ENCODE assay signal across 22 cellular contexts in genomic region chr3:8839607-8840325, GRCh38.
"Had no signal": no experiment of that assay in that cellular context is flagged by ENCODE, and none has a peak within 500 bp of the region (broad histone marks: within the 10 kb centered on the region; RNA-seq: fewer than 3 reads in every experiment).

No MANE protein-coding gene starts in this region.

- H3K27me3 Mint-ChIP-seq: activated CD4-positive, alpha-beta memory T cell treated with anti-CD3 and anti-CD28 coated beads for 36 hours; activated CD4-positive, alpha-beta T cell treated with anti-CD3 and anti-CD28 coated beads for 36 hours; activated naive CD8-positive, alpha-beta T cell; memory B cell; naive B cell had no signal

- ATAC-seq: activated CD4-positive, alpha-beta T cell treated with anti-CD3 and anti-CD28 coated beads for 36 hours; gastrocnemius medialis; heart left ventricle; left ventricle myocardium superior; mucosa of descending colon; stimulated activated naive CD8-positive, alpha-beta T cell treated with anti-CD3 and anti-CD28 coated beads, Interleukin-15, Interleukin-2, amounts not matched to agents 100 U/mL and 50 U/mL, for 24 hours; WTC11 had no signal

- H3K27ac Mint-ChIP-seq: activated CD4-positive, alpha-beta memory T cell treated with anti-CD3 and anti-CD28 coated beads for 36 hours; activated CD4-positive, alpha-beta T cell treated with anti-CD3 and anti-CD28 coated beads for 36 hours; activated naive CD8-positive, alpha-beta T cell; activated T-helper 1 cell treated with anti-CD3 and anti-CD28 coated beads, Interleukin-12 subunit alpha, Interleukin-12 subunit beta, Interleukin-2, Interleukin-4 antibody, amounts not matched to agents 30 ng/mL and 10 ng/mL and 1 ng/mL, durations not matched to agents 14 hours and 24 hours and 36 hours; memory B cell; naive B cell; WTC11 had no signal

- H3K9me3 Mint-ChIP-seq: activated CD4-positive, alpha-beta memory T cell treated with anti-CD3 and anti-CD28 coated beads for 36 hours; activated T-helper 1 cell treated with anti-CD3 and anti-CD28 coated beads, Interleukin-12 subunit alpha, Interleukin-12 subunit beta, Interleukin-2, Interleukin-4 antibody, amounts not matched to agents 30 ng/mL and 10 ng/mL and 1 ng/mL, durations not matched to agents 14 hours and 24 hours and 36 hours; memory B cell; neural crest cell; WTC11 had no signal

- H3K27ac ChIP-seq: gastrocnemius medialis, heart left ventricle, prostate gland, right atrium auricular region, tibial artery, uterus had no signal

- H3K36me3 Mint-ChIP-seq: activated CD4-positive, alpha-beta memory T cell treated with anti-CD3 and anti-CD28 coated beads for 36 hours; activated naive CD8-positive, alpha-beta T cell; memory B cell; naive B cell; WTC11 had no signal

- H3K4me1 ChIP-seq: gastrocnemius medialis, heart left ventricle, prostate gland, right atrium auricular region, tibial artery, uterus had no signal

- DNase-seq: activated CD4-positive, alpha-beta memory T cell treated with anti-CD3 and anti-CD28 coated beads for 36 hours; activated CD4-positive, alpha-beta T cell treated with anti-CD3 and anti-CD28 coated beads for 36 hours; activated gamma-delta T cell treated with Interleukin-2 at 50 U/mL for 16 hours; activated T-cell treated with anti-CD3 and anti-CD28 coated beads for 4 hours; caudate nucleus; gastrocnemius medialis; heart left ventricle; left ventricle myocardium superior; mucosa of descending colon; naive B cell; stimulated activated CD4-positive, alpha-beta T cell treated with anti-CD3 and anti-CD28 coated beads, Interleukin-2, amount 100 ng/mL, for 24 hours; stimulated activated naive CD8-positive, alpha-beta T cell treated with anti-CD3 and anti-CD28 coated beads, Interleukin-15, Interleukin-2, amounts not matched to agents 100 U/mL and 50 U/mL, for 24 hours; substantia nigra; tibial artery; uterus had no signal

- H3K4me3 Mint-ChIP-seq: activated CD4-positive, alpha-beta memory T cell treated with anti-CD3 and anti-CD28 coated beads for 36 hours; activated CD4-positive, alpha-beta T cell treated with anti-CD3 and anti-CD28 coated beads for 36 hours; activated naive CD8-positive, alpha-beta T cell; activated T-helper 1 cell treated with anti-CD3 and anti-CD28 coated beads, Interleukin-12 subunit alpha, Interleukin-12 subunit beta, Interleukin-2, Interleukin-4 antibody, amounts not matched to agents 30 ng/mL and 10 ng/mL and 1 ng/mL, durations not matched to agents 14 hours and 24 hours and 36 hours; memory B cell; naive B cell; neural crest cell; WTC11 had no signal

- H3K4me3 ChIP-seq: gastrocnemius medialis, heart left ventricle, mucosa of descending colon, prostate gland, right atrium auricular region, tibial artery, uterus had no signal

- H3K9me3 ChIP-seq: gastrocnemius medialis, heart left ventricle, mucosa of descending colon, prostate gland, right atrium auricular region, tibial artery, uterus had no signal

- H3K27me3 ChIP-seq: gastrocnemius medialis, heart left ventricle, right atrium auricular region, tibial artery, uterus had no signal

- H3K36me3 ChIP-seq: gastrocnemius medialis, heart left ventricle, prostate gland, right atrium auricular region, tibial artery, uterus had no signal

- H3K4me1 Mint-ChIP-seq: activated CD4-positive, alpha-beta T cell treated with anti-CD3 and anti-CD28 coated beads for 36 hours; memory B cell; naive B cell; WTC11 had no signal
